Comparison of ENCODE assay signal across 1 cellular context in the genomic region with DNA sequence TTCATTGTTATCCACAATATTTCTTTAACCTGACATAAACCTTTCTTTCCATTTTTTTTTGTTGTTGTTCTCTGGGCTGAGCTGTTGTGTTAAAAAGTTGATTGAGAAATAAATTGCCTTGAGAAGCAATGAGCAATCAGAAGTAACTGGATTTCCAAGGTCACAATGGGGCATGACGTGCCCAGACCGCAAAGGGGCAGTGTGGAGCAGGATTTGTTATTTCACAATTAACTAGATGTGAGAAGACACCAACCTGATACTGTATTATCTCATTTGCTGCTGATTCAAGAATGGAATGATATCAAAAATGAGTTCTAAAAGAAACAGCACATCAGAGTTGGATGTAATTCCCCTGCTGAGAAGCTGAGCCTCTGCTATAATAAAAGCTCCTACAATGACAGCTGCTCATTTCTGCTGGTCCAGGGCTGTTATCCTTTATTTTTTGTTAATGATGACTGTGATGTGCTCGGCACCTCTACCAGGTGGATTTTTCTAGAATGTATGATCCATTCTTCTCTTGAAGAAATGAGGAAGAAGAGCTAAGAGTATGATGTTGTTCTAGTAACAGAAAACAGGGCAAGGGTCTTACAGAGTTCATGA.
TF ChIP-seq lines count a peak whose summit lies in the region.

No MANE protein-coding gene starts in this region.

TF ChIP-seq in K562, 482 proteins besides CTCF, POLR2A, EP300 and RAD21 (continued from another document):
- TF ChIP-seq, protein P1, sequence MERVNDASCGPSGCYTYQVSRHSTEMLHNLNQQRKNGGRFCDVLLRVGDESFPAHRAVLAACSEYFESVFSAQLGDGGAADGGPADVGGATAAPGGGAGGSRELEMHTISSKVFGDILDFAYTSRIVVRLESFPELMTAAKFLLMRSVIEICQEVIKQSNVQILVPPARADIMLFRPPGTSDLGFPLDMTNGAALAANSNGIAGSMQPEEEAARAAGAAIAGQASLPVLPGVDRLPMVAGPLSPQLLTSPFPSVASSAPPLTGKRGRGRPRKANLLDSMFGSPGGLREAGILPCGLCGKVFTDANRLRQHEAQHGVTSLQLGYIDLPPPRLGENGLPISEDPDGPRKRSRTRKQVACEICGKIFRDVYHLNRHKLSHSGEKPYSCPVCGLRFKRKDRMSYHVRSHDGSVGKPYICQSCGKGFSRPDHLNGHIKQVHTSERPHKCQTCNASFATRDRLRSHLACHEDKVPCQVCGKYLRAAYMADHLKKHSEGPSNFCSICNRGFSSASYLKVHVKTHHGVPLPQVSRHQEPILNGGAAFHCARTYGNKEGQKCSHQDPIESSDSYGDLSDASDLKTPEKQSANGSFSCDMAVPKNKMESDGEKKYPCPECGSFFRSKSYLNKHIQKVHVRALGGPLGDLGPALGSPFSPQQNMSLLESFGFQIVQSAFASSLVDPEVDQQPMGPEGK (CRISPR knock-in tag; IDR thresholded peaks at IDR 0.05; ENCODE audit: borderline replicate concordance): no peak
- TF ChIP-seq CEBPG (CRISPR knock-in tag; IDR thresholded peaks at IDR 0.05): no peak
- TF ChIP-seq CEBPG (tag; conservative IDR thresholded peaks at IDR 0.05 in 1 of 2, IDR thresholded peaks at IDR 0.05 in 1 of 2): 0 out of 4 replicates have a peak, but pooled peaks of 1 of the 2 experiments have one; percentile 41
- peak; percentile 74 for TF ChIP-seq CREM (IDR thresholded peaks at IDR 0.05; ENCODE audit: low read depth)
- no peak for TF ChIP-seq POLR3A (IDR thresholded peaks at IDR 0.05; ENCODE audit: borderline replicate concordance, extremely low read depth, insufficient read depth, insufficient read length)
- no peak for TF ChIP-seq TAF15 (IDR thresholded peaks at IDR 0.05; ENCODE audit: low read depth, low read length)
